24 cellular contexts compared by ENCODE assay signal in the genomic region with DNA sequence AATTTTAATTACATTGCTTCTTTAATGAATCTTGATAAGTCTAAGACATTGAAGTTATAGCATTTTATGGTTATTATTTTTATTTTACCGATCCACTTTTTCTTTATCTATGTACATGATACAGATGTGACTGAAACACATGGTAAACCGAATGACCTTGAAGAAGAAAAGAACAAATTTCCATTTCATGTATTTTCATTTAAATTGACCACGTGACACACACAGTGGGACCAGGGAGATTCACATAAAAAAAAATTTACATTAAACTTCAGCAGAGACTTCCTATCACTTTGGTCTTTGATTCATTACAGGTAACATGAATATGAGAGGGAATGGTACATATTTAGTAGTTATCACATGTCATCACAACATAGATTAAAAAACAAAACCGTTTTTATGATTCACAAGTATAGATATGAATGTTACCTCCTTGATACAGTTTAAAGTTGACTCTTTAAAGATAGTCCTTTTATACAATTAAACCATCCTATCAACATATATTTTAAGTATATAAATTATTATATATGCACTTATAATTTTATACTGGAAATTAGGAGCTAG.
DNase-seq lines count a peak whose midpoint lies in the region; ATAC-seq, FAIRE-seq and TF ChIP-seq lines count a peak whose summit lies in the region.
"Had no signal": no experiment of that assay in that cellular context is flagged by ENCODE, and none has a peak within 500 bp of the region (broad histone marks: within the 10 kb centered on the region; RNA-seq: fewer than 3 reads in every experiment).

No MANE protein-coding gene starts in this region.

- H4K5ac ChIP-seq in H9 (ENCODE audit: insufficient read length, low read depth, low read length), result no peak overlapping the region

- H3K4me3 Mint-ChIP-seq in H9 (peak overlapping the region in 1 of 2 experiments; percentile 15; a peak in 2 of 5 replicates), glutamatergic neuron (ENCODE audit: unreplicated experiment) (no peak overlapping the region)
- H3K4me3 Mint-ChIP-seq in stimulated activated effector memory CD8-positive, alpha-beta T cell treated with anti-CD3 and anti-CD28 coated beads, Interleukin-12 subunit alpha, Interleukin-12 subunit beta, amount 100 ng/mL, for 72 hours, result no peak overlapping the region
- no peak overlapping the region for H3K4me3 Mint-ChIP-seq in activated naive CD8-positive, alpha-beta T cell treated with anti-CD3 and anti-CD28 coated beads, Interleukin-2, amount 50 U/mL, for 24 hours
- H3K4me3 Mint-ChIP-seq: CD8-positive, alpha-beta T cell; IgD-negative memory B cell had no signal

- H3K27me3 ChIP-seq in H9 (ENCODE audit: insufficient read depth, low read length) (no peaks in the 10 kb centered on the region), esophagus muscularis mucosa (no peaks in the 10 kb centered on the region)

- TF ChIP-seq EP300 in esophagus muscularis mucosa (IDR thresholded peaks at IDR 0.05), result no peak

- peak; percentile 65 for ATAC-seq in stimulated activated effector memory CD8-positive, alpha-beta T cell treated with anti-CD3 and anti-CD28 coated beads, Interleukin-12 subunit alpha, Interleukin-12 subunit beta, amount 100 ng/mL, for 72 hours
- no peak for ATAC-seq in activated naive CD8-positive, alpha-beta T cell treated with anti-CD3 and anti-CD28 coated beads, Interleukin-2, amount 50 U/mL, for 24 hours
- ATAC-seq: CD8-positive, alpha-beta T cell had no signal

- no peak for TF ChIP-seq POLR2A in esophagus muscularis mucosa (IDR thresholded peaks at IDR 0.05; ENCODE audit: low read depth)

- peak; percentile 67 for FAIRE-seq in G401.6 (lab: Jason Lieb, UNC)
- FAIRE-seq: HTR-8/SVneo had no signal

- no peaks in the 10 kb centered on the region for H3K27me3 Mint-ChIP-seq in H9 (ENCODE audit: low read depth)
- H3K27me3 Mint-ChIP-seq in glutamatergic neuron (ENCODE audit: unreplicated experiment), result peaks cover 4% of the 10 kb centered on the region
- H3K27me3 Mint-ChIP-seq in activated naive CD8-positive, alpha-beta T cell treated with anti-CD3 and anti-CD28 coated beads, Interleukin-2, amount 50 U/mL, for 24 hours, result no peaks in the 10 kb centered on the region
- H3K27me3 Mint-ChIP-seq: IgD-negative memory B cell had no signal

- no peak overlapping the region for H2AK5ac ChIP-seq in H9 (ENCODE audit: insufficient read length, low read length)

- no peak overlapping the region for H3K27ac ChIP-seq in H9 (ENCODE audit: insufficient read length, low read depth, low read length)
- no peak overlapping the region for H3K27ac ChIP-seq in esophagus muscularis mucosa (replicated peaks in 1 of 4)
- H3K27ac ChIP-seq: PC-9, RWPE1, SK-N-MC had no signal

- WGBS in H9 (ENCODE audit: extremely low coverage, insufficient read length, low lambda C conversion rate), result no CpG with 5 or more reads among the region's 4 CpGs
- 90% methylated on average over 4 of the region's 4 CpGs for WGBS in esophagus muscularis mucosa

- no peak overlapping the region for H3K4me2 ChIP-seq in H9 (ENCODE audit: insufficient read depth, insufficient read length, low read length)
- H3K4me2 ChIP-seq: PC-9 had no signal

- no peak overlapping the region for H4K91ac ChIP-seq in H9 (ENCODE audit: insufficient read length, low read depth, low read length)

- H3K18ac ChIP-seq in H9 (ENCODE audit: insufficient read length, low read depth, low read length), result no peak overlapping the region

- no peaks in the 10 kb centered on the region for H4K20me1 ChIP-seq in H9 (ENCODE audit: control insufficient read depth, insufficient read depth, insufficient read length)

- no peak overlapping the region for H2AFZ ChIP-seq in H9 (ENCODE audit: low read length)
- H2AFZ ChIP-seq: PC-9 had no signal

- H3K4me1 Mint-ChIP-seq in H9, result peaks cover 65 to 75% of the 10 kb centered on the region in 2 experiments
- peaks cover 43% of the 10 kb centered on the region for H3K4me1 Mint-ChIP-seq in glutamatergic neuron (ENCODE audit: low read depth, unreplicated experiment)
- H3K4me1 Mint-ChIP-seq in stimulated activated effector memory CD8-positive, alpha-beta T cell treated with anti-CD3 and anti-CD28 coated beads, Interleukin-12 subunit alpha, Interleukin-12 subunit beta, amount 100 ng/mL, for 72 hours, result peaks cover 4% of the 10 kb centered on the region
- peaks cover 24% of the 10 kb centered on the region for H3K4me1 Mint-ChIP-seq in activated naive CD8-positive, alpha-beta T cell treated with anti-CD3 and anti-CD28 coated beads, Interleukin-2, amount 50 U/mL, for 24 hours

- no peak overlapping the region for H2BK5ac ChIP-seq in H9 (ENCODE audit: insufficient read length, low read length)

- H3K4me1 ChIP-seq in H9 (ENCODE audit: insufficient read depth, low read length) (peaks cover 3% of the 10 kb centered on the region; the same call in 1 of the 2 replicates), esophagus muscularis mucosa (no peaks in the 10 kb centered on the region)

- no peak overlapping the region for H3K9ac ChIP-seq in H9 (ENCODE audit: extremely low read depth, insufficient read length, low read length)

- no peak overlapping the region for H3T11ph ChIP-seq in H9 (ENCODE audit: low read length)

- no peak overlapping the region for H4K8ac ChIP-seq in H9 (replicated peaks; ENCODE audit: insufficient read length, low read depth, low read length)

- H3K36me3 ChIP-seq in esophagus muscularis mucosa, result peaks cover 0 to 8% (median 0%) of the 10 kb centered on the region in 4 donors

- DNase-seq in H9 (no peak), glutamatergic neuron (no peak), NCI-H2196 treated with DMSO at 0.1 percent for 48 hours (lab: John Stamatoyannopoulos, UW; ENCODE audit: unreplicated experiment) (no peak), esophagus muscularis mucosa (ENCODE audit: extremely low spot score) (no peak)
- no peak for DNase-seq in stimulated activated effector memory CD8-positive, alpha-beta T cell treated with anti-CD3 and anti-CD28 coated beads, Interleukin-12 subunit alpha, Interleukin-12 subunit beta, amount 100 ng/mL, for 72 hours (ENCODE audit: low spot score in 2 of 2)
- DNase-seq in activated naive CD8-positive, alpha-beta T cell treated with anti-CD3 and anti-CD28 coated beads, Interleukin-2, amount 50 U/mL, for 24 hours, result no peak
- DNase-seq: ACHN; C1 segment of cervical spinal cord; CD8-positive, alpha-beta T cell; DMS153; GOT3; MV-4-11; NCI-H1105 treated with DMSO at 0.1 percent for 48 hours; NCI-H1694; NCI-H2081 treated with DMSO at 0.1 percent for 48 hours; NCI-H446 treated with DMSO at 0.1 percent for 48 hours; NCI-H526 treated with DMSO at 0.1 percent for 48 hours; PC-9; SHP77 treated with DMSO at 0.1 percent for 48 hours had no signal

- no peak overlapping the region for H2BK120ac ChIP-seq in H9 (ENCODE audit: low read depth, low read length, poor library complexity, severe bottlenecking)

- no peak overlapping the region for H3K56ac ChIP-seq in H9 (ENCODE audit: insufficient read length, low read depth, low read length)

- no peak overlapping the region for H3K14ac ChIP-seq in H9 (ENCODE audit: insufficient read depth, low read length)

- H3K9me3 ChIP-seq in H9 (ENCODE audit: control insufficient read depth, low read depth, low read length) (no peaks in the 10 kb centered on the region), esophagus muscularis mucosa (no peaks in the 10 kb centered on the region)

- H2BK15ac ChIP-seq in H9 (ENCODE audit: low read depth, low read length), result no peak overlapping the region

- peaks cover 2% of the 10 kb centered on the region; the same call in 1 of the 2 replicates for H3K79me2 ChIP-seq in H9 (ENCODE audit: insufficient read depth, low read length)

- intact Hi-C loops in esophagus muscularis mucosa (cut with DNase I), result no loop called here

- TF ChIP-seq CTCF in H9 (conservative IDR thresholded peaks at IDR 0.05) (no peak), glutamatergic neuron (IDR thresholded peaks at IDR 0.05; ENCODE audit: partially characterized antibody, unreplicated experiment) (no peak), esophagus muscularis mucosa (IDR thresholded peaks at IDR 0.05) (no peak)

- no peak overlapping the region for H3K23ac ChIP-seq in H9 (ENCODE audit: insufficient read length, low read depth, low read length)

- H3K23me2 ChIP-seq in H9 (ENCODE audit: insufficient read length, low read depth, low read length, poor library complexity, severe bottlenecking), result no peaks in the 10 kb centered on the region

- H3K27ac Mint-ChIP-seq in H9 (peak overlapping the region in 2 of 3 experiments; percentile 21 to 59; a peak in 3 of 7 replicates), glutamatergic neuron (ENCODE audit: unreplicated experiment) (peak overlapping the region; percentile 30)
- H3K27ac Mint-ChIP-seq in stimulated activated effector memory CD8-positive, alpha-beta T cell treated with anti-CD3 and anti-CD28 coated beads, Interleukin-12 subunit alpha, Interleukin-12 subunit beta, amount 100 ng/mL, for 72 hours, result no peak overlapping the region
- no peak overlapping the region for H3K27ac Mint-ChIP-seq in activated naive CD8-positive, alpha-beta T cell treated with anti-CD3 and anti-CD28 coated beads, Interleukin-2, amount 50 U/mL, for 24 hours
- H3K27ac Mint-ChIP-seq: CD8-positive, alpha-beta T cell; IgD-negative memory B cell had no signal

- H3K79me1 ChIP-seq in H9 (ENCODE audit: insufficient read depth, low read depth, low read length, poor library complexity, severe bottlenecking), result no peaks in the 10 kb centered on the region

- H2BK20ac ChIP-seq in H9 (ENCODE audit: low read depth, low read length, poor library complexity, severe bottlenecking), result no peak overlapping the region

- H3K9me3 Mint-ChIP-seq in H9, result no peaks in the 10 kb centered on the region
- peaks cover 2% of the 10 kb centered on the region for H3K9me3 Mint-ChIP-seq in glutamatergic neuron (ENCODE audit: unreplicated experiment)
- H3K9me3 Mint-ChIP-seq in stimulated activated effector memory CD8-positive, alpha-beta T cell treated with anti-CD3 and anti-CD28 coated beads, Interleukin-12 subunit alpha, Interleukin-12 subunit beta, amount 100 ng/mL, for 72 hours, result no peaks in the 10 kb centered on the region
- H3K9me3 Mint-ChIP-seq in activated naive CD8-positive, alpha-beta T cell treated with anti-CD3 and anti-CD28 coated beads, Interleukin-2, amount 50 U/mL, for 24 hours, result peaks cover 10% of the 10 kb centered on the region
- H3K9me3 Mint-ChIP-seq: CD8-positive, alpha-beta T cell; IgD-negative memory B cell had no signal

- H3K4me3 ChIP-seq in esophagus muscularis mucosa, result no peak overlapping the region
- H3K4me3 ChIP-seq: PC-9, SK-N-MC had no signal

- H3K36me3 Mint-ChIP-seq in H9 (ENCODE audit: insufficient read depth in 1 of 3, low read depth in 3 of 3), result peaks cover 6 to 10% (median 6%) of the 10 kb centered on the region in 3 experiments
- no peaks in the 10 kb centered on the region for H3K36me3 Mint-ChIP-seq in glutamatergic neuron (ENCODE audit: unreplicated experiment)
- H3K36me3 Mint-ChIP-seq in stimulated activated effector memory CD8-positive, alpha-beta T cell treated with anti-CD3 and anti-CD28 coated beads, Interleukin-12 subunit alpha, Interleukin-12 subunit beta, amount 100 ng/mL, for 72 hours, result peaks cover 17% of the 10 kb centered on the region
- peaks cover 55% of the 10 kb centered on the region for H3K36me3 Mint-ChIP-seq in activated naive CD8-positive, alpha-beta T cell treated with anti-CD3 and anti-CD28 coated beads, Interleukin-2, amount 50 U/mL, for 24 hours (ENCODE audit: low read depth)

- no peak overlapping the region for H3K4ac ChIP-seq in H9 (ENCODE audit: low read depth, low read length)

- no peak overlapping the region for H2BK12ac ChIP-seq in H9 (ENCODE audit: insufficient read length, low read depth, low read length)

Comparison
In these comparisons a context has a peak if more than half of its experiments do, and no peak if none do; other contexts are left out.
1. H3K27ac Mint-ChIP-seq: peak in H9 (2 of 3) and glutamatergic neuron (single experiment); none in stimulated activated effector memory CD8-positive, alpha-beta T cell treated with anti-CD3 and anti-CD28 coated beads, Interleukin-12 subunit alpha, Interleukin-12 subunit beta, amount 100 ng/mL, for 72 hours (single experiment) and activated naive CD8-positive, alpha-beta T cell treated with anti-CD3 and anti-CD28 coated beads, Interleukin-2, amount 50 U/mL, for 24 hours (single experiment).